ENCODE assay signal across 25 cellular contexts in genomic region chr1:63537006-63537405, GRCh38. TPM values are rescaled to one million over a fixed set of nuclear protein-coding genes. Genes with fewer than 3 reads are reported as not detected.
DNase-seq lines count a peak whose midpoint lies in the region; ATAC-seq, FAIRE-seq and TF ChIP-seq lines count a peak whose summit lies in the region.
"Had no signal": no experiment of that assay in that cellular context is flagged by ENCODE, and none has a peak within 500 bp of the region (broad histone marks: within the 10 kb centered on the region; RNA-seq: fewer than 3 reads in every experiment).

No MANE protein-coding gene starts in this region.

- TF ChIP-seq CTCF in GM23338 (conservative IDR thresholded peaks at IDR 0.05; ENCODE audit: low read depth in 2 of 2) (no peak), H1 (IDR thresholded peaks at IDR 0.05; ENCODE audit: control extremely low read depth in 1 of 3, insufficient read depth in 1 of 3, low read depth in 1 of 3, low read length in 3 of 3) (no peak), neural progenitor cell (IDR thresholded peaks at IDR 0.05) (no peak)

- no peak for TF ChIP-seq EP300 in H1 (IDR thresholded peaks at IDR 0.05; ENCODE audit: borderline replicate concordance in 1 of 2, low read depth in 2 of 2, low read length in 2 of 2)

- WGBS in HUES64 = 69% methylated on average over 2 of the region's 2 CpGs
- WGBS in H1 (ENCODE audit: extremely low coverage in 1 of 2, insufficient coverage in 1 of 2, insufficient read length in 1 of 2, insufficient replicate concordance in 2 of 2, low coverage in 1 of 2, low lambda C conversion rate in 2 of 2, missing lambda C conversion rate in 1 of 2), 2 experiments = 62% methylated on average over 2 of the region's 2 CpGs; no CpG with 5 or more reads in 1 of the 2 experiments

- H3K4me1 ChIP-seq in GM23338 (ENCODE audit: insufficient read depth) = 0 out of 2 replicates have a peak, but pooled peaks cover 4% of the 10 kb centered on the region
- H3K4me1 ChIP-seq in HUES64 (ENCODE audit: insufficient read depth, low read length) = peaks cover 19% of the 10 kb centered on the region
- peaks cover 0 to 4% (median 1%) of the 10 kb centered on the region in 4 experiments; a peak in 2 of 7 replicates for H3K4me1 ChIP-seq in H1 (replicated peaks in 1 of 4; ENCODE audit: control insufficient read depth in 3 of 4, insufficient read depth in 4 of 4, low read length in 3 of 4)
- no peaks in the 10 kb centered on the region for H3K4me1 ChIP-seq in neural progenitor cell
- H3K4me1 ChIP-seq: A549; BE2C; BLaER1 treated with 17β-estradiol and CSF1 and Interleukin-3, amounts not matched to agents 10 nM and 100 nM had no signal

- no peak overlapping the region for H3K18ac ChIP-seq in H1 (ENCODE audit: extremely low read depth, low read length)

- no peak overlapping the region for H2AFZ ChIP-seq in GM23338
- H2AFZ ChIP-seq in H1 (ENCODE audit: low read length) = no peak overlapping the region
- no peak overlapping the region for H2AFZ ChIP-seq in neural progenitor cell (replicated peaks)

- ATAC-seq in GM23338 = peak; percentile 64
- ATAC-seq: A549, GM12878 had no signal

- no peak overlapping the region for H3K4me2 ChIP-seq in GM23338
- H3K4me2 ChIP-seq in H1 (ENCODE audit: insufficient read depth in 1 of 2, low read depth in 2 of 2, low read length in 2 of 2) = no peak overlapping the region; a peak in 1 of 4 replicates
- H3K4me2 ChIP-seq in neural progenitor cell = no peak overlapping the region
- H3K4me2 ChIP-seq: A549; BLaER1 treated with 17β-estradiol and CSF1 and Interleukin-3, amounts not matched to agents 10 nM and 100 nM had no signal

- H3K36me3 Mint-ChIP-seq in GM23338 (ENCODE audit: low read depth) = no peaks in the 10 kb centered on the region; the same call in 2 of the 3 replicates
- H3K36me3 Mint-ChIP-seq in neural progenitor cell = no peaks in the 10 kb centered on the region

- peak; percentile 71 for DNase-seq in GM23338 (ENCODE audit: low spot score)
- no peak for DNase-seq in H1 (ENCODE audit: low read depth in 1 of 2, low spot score in 2 of 2)
- DNase-seq in hepatic stellate cell (ENCODE audit: low spot score) = no peak
- no peak for DNase-seq in substantia nigra (lab: John Stamatoyannopoulos, UW)
- DNase-seq in neural progenitor cell (ENCODE audit: low spot score) = no peak
- no peak for DNase-seq in SK-N-DZ (ENCODE audit: low spot score)
- DNase-seq: 8988T; ACHN; AML-193; BE2C; CD4-positive, alpha-beta T cell; CD8-positive, alpha-beta memory T cell; DMS 273 treated with DMSO at 0.1 percent for 48 hours; DMS79; EL; GDM1; GOT3; H7; HCEC 1CT had no signal

- no peak for TF ChIP-seq RAD21 in H1 (IDR thresholded peaks at IDR 0.05 in 1 of 2, conservative IDR thresholded peaks at IDR 0.05 in 1 of 2; ENCODE audit: low read depth in 2 of 2, low read length in 2 of 2)

- H3K4ac ChIP-seq in H1 (replicated peaks; ENCODE audit: insufficient read length, low read depth, low read length) = no peak overlapping the region

- H3K27me3 Mint-ChIP-seq in GM23338 (ENCODE audit: insufficient read depth, low read depth, poor library complexity) (no peaks in the 10 kb centered on the region), neural progenitor cell (ENCODE audit: insufficient read depth, low read depth) (no peaks in the 10 kb centered on the region)
- H3K27me3 Mint-ChIP-seq: CD4-positive, alpha-beta T cell; CD8-positive, alpha-beta memory T cell had no signal

- H2AK5ac ChIP-seq in H1 (ENCODE audit: low read depth, low read length) = no peak overlapping the region

- no peak overlapping the region for H2BK15ac ChIP-seq in H1 (ENCODE audit: low read length)

- H2BK120ac ChIP-seq in H1 (replicated peaks; ENCODE audit: low read depth, low read length) = no peak overlapping the region

- no peak for FAIRE-seq in H1 (lab: Jason Lieb, UNC)
- FAIRE-seq: A549, D721Med, GM12878 had no signal

- no peaks in the 10 kb centered on the region for H3K9me3 Mint-ChIP-seq in GM23338
- H3K9me3 Mint-ChIP-seq in neural progenitor cell = no peaks in the 10 kb centered on the region
- H3K9me3 Mint-ChIP-seq: CD14-positive monocyte; CD4-positive, alpha-beta T cell; CD8-positive, alpha-beta memory T cell had no signal

- H3K4me3 Mint-ChIP-seq in GM23338 = no peak overlapping the region
- no peak overlapping the region for H3K4me3 Mint-ChIP-seq in neural progenitor cell
- H3K4me3 Mint-ChIP-seq: CD14-positive monocyte; CD4-positive, alpha-beta T cell; CD8-positive, alpha-beta memory T cell had no signal

- H4K20me1 ChIP-seq in GM23338 (replicated peaks; ENCODE audit: insufficient read depth) (no peaks in the 10 kb centered on the region), H1 (replicated peaks in 1 of 2; ENCODE audit: control insufficient read depth in 1 of 2, insufficient read depth in 2 of 2, low read length in 2 of 2) (no peaks in the 10 kb centered on the region), neural progenitor cell (ENCODE audit: low read depth) (peaks cover 2% of the 10 kb centered on the region)
- H4K20me1 ChIP-seq: BLaER1 treated with 17β-estradiol and CSF1 and Interleukin-3, amounts not matched to agents 10 nM and 100 nM had no signal

- H3K36me3 ChIP-seq in GM23338 (ENCODE audit: insufficient read depth) (no peaks in the 10 kb centered on the region), HUES64 (ENCODE audit: insufficient read depth, low read length) (peaks cover 16% of the 10 kb centered on the region; the same call in 1 of the 2 replicates), H1 (ENCODE audit: control insufficient read depth in 2 of 4, insufficient read depth in 4 of 4, low read length in 3 of 4) (no peaks in the 10 kb centered on the region), neural progenitor cell (peaks cover 10% of the 10 kb centered on the region)
- H3K36me3 ChIP-seq: BE2C had no signal

- peaks cover 9% of the 10 kb centered on the region; the same call in 2 of the 3 replicates for H3K4me1 Mint-ChIP-seq in GM23338
- no peaks in the 10 kb centered on the region for H3K4me1 Mint-ChIP-seq in neural progenitor cell
- H3K4me1 Mint-ChIP-seq: CD14-positive monocyte; CD8-positive, alpha-beta memory T cell had no signal

- CTCF ChIA-PET in H1 (lab: Charles Lee; ENCODE audit: partially characterized antibody) = interaction anchor here (0.6 to 5.1 kb wide), 7 partner anchors 9 to 111 kb away, joined by 3 to 33 read pairs (median 4); partner anchors contain the start of genes EFCAB7 and ITGB3BP

- H3K27ac Mint-ChIP-seq in GM23338 (no peak overlapping the region; the same call in 1 of the 2 replicates), neural progenitor cell (no peak overlapping the region)
- H3K27ac Mint-ChIP-seq: CD14-positive monocyte; CD4-positive, alpha-beta T cell; CD8-positive, alpha-beta memory T cell had no signal

- H4K91ac ChIP-seq in H1 (replicated peaks; ENCODE audit: insufficient read length, low read length) = no peak overlapping the region

- no peak overlapping the region for H3K14ac ChIP-seq in H1 (ENCODE audit: insufficient read length)

- no peak overlapping the region for H2BK12ac ChIP-seq in H1 (ENCODE audit: low read depth, low read length)

- H3K27me3 ChIP-seq in GM23338 (ENCODE audit: insufficient read depth) (no peaks in the 10 kb centered on the region), HUES64 (ENCODE audit: insufficient read depth, low read length) (no peaks in the 10 kb centered on the region), H1 (replicated peaks in 1 of 4; ENCODE audit: control insufficient read depth in 3 of 4, extremely low read depth in 1 of 4, insufficient read depth in 3 of 4, low read length in 3 of 4) (no peaks in the 10 kb centered on the region), neural progenitor cell (no peaks in the 10 kb centered on the region)
- H3K27me3 ChIP-seq: BE2C; BLaER1 treated with 17β-estradiol and CSF1 and Interleukin-3, amounts not matched to agents 10 nM and 100 nM had no signal

- H4K5ac ChIP-seq in H1 (ENCODE audit: insufficient read length, low read depth, low read length) = no peak overlapping the region

- no peak overlapping the region for H3K56ac ChIP-seq in H1 (replicated peaks; ENCODE audit: insufficient read length, low read depth, low read length)

- H3K9me3 ChIP-seq in HUES64 (ENCODE audit: insufficient read depth, low read depth, low read length) (no peaks in the 10 kb centered on the region), H1 (ENCODE audit: insufficient read depth in 2 of 2, low read depth in 1 of 2, low read length in 1 of 2) (no peaks in the 10 kb centered on the region), neural progenitor cell (ENCODE audit: low read depth) (no peaks in the 10 kb centered on the region)
- H3K9me3 ChIP-seq: A549; BE2C; BLaER1 treated with 17β-estradiol and CSF1 and Interleukin-3, amounts not matched to agents 10 nM and 100 nM had no signal

- no peaks in the 10 kb centered on the region for H3K79me1 ChIP-seq in H1 (ENCODE audit: low read depth, low read length)

- TF ChIP-seq POLR2A in H1 (IDR thresholded peaks at IDR 0.05; ENCODE audit: control extremely low read depth in 1 of 2, low read depth in 2 of 2, low read length in 2 of 2) = no peak

- H3K9ac ChIP-seq in HUES64 (ENCODE audit: low read depth, low read length) = no peak overlapping the region
- H3K9ac ChIP-seq in H1 (replicated peaks in 1 of 4; ENCODE audit: extremely low read depth in 1 of 4, low read depth in 3 of 4, low read length in 3 of 4) = no peak overlapping the region
- no peak overlapping the region for H3K9ac ChIP-seq in neural progenitor cell
- H3K9ac ChIP-seq: BLaER1 treated with 17β-estradiol and CSF1 and Interleukin-3, amounts not matched to agents 10 nM and 100 nM had no signal

- no peak overlapping the region for H2BK20ac ChIP-seq in H1 (ENCODE audit: low read length)

- H3K9me2 ChIP-seq in GM23338 (ENCODE audit: insufficient read depth) = no peaks in the 10 kb centered on the region

- POLR2A ChIA-PET in H1 (lab: Charles Lee; ENCODE audit: partially characterized antibody) = no interaction called here

- H3K4me3 ChIP-seq in GM23338 (no peak overlapping the region), HUES64 (ENCODE audit: low read length) (no peak overlapping the region), H1 (ENCODE audit: extremely low read depth in 1 of 4, insufficient read depth in 2 of 4, low read depth in 3 of 4, low read length in 4 of 4) (no peak overlapping the region), neural progenitor cell (no peak overlapping the region)
- H3K4me3 ChIP-seq: A549; BLaER1 treated with 17β-estradiol and CSF1 and Interleukin-3, amounts not matched to agents 10 nM and 100 nM; GM12878 had no signal

- H3K23ac ChIP-seq in H1 (ENCODE audit: insufficient read length) = no peak overlapping the region

- H3F3A ChIP-seq in GM23338 (replicated peaks; ENCODE audit: low read depth) = no peaks in the 10 kb centered on the region
- peaks cover 9% of the 10 kb centered on the region for H3F3A ChIP-seq in neural progenitor cell (ENCODE audit: low read depth)

- H2BK5ac ChIP-seq in H1 (ENCODE audit: low read depth, low read length) = no peak overlapping the region

- H3K79me2 ChIP-seq in GM23338 (replicated peaks; ENCODE audit: insufficient read depth) (no peaks in the 10 kb centered on the region), H1 (ENCODE audit: control insufficient read depth in 1 of 2, insufficient read depth in 2 of 2, low read length in 2 of 2) (no peaks in the 10 kb centered on the region), neural progenitor cell (ENCODE audit: low read depth) (no peaks in the 10 kb centered on the region)

- no peaks in the 10 kb centered on the region for H3K23me2 ChIP-seq in H1 (ENCODE audit: low read depth, low read length)

- H3K27ac ChIP-seq in GM23338 (ENCODE audit: low read depth) (peak overlapping the region; percentile 46; the same call in 1 of the 2 replicates), HUES64 (ENCODE audit: low read depth, low read length) (peak overlapping the region; percentile 58; the same call in 1 of the 2 replicates), H1 (ENCODE audit: low read depth, low read length) (no peak overlapping the region), substantia nigra (ENCODE audit: low read depth, low read length, poor library complexity, severe bottlenecking) (no peak overlapping the region), neural progenitor cell (no peak overlapping the region)
- H3K27ac ChIP-seq: A549; BLaER1 treated with 17β-estradiol and CSF1 and Interleukin-3, amounts not matched to agents 10 nM and 100 nM had no signal

- H4K8ac ChIP-seq in H1 (ENCODE audit: extremely low read depth, insufficient read depth, low read length) = no peak overlapping the region

RNA-seq across cellular contexts. Expression of gene EFCAB7, which starts 13.7 kb away (rescaled TPM):
- 4.2 and 7.0 TPM in 2 replicates for total RNA-seq in GM23338 (2014; rRNA removed; shearing (Covaris generic))
- 4.8 and 4.9 TPM in 2 replicates for polyA plus RNA-seq in GM23338 (2016; fragmentation: Nextera tagmentation; extraction: Ambion mirVana)
- 3.6 TPM for polyA plus RNA-seq in HUES64 (2013, experiment 1 of 2)
- 4.9 TPM for polyA plus RNA-seq in HUES64 (2013, experiment 2 of 2)
- 2.5 and 3.1 TPM in 2 replicates for total RNA-seq in H1 (2021; fragmentation: NEBNext Ultra II Directional; extraction: Animal tissue kit (Norgen Biotek cat#: 25700))
- polyA plus RNA-seq in H1 (2011; rRNA removed) = 0.55 and 1.1 TPM in 2 replicates
- 1.4 TPM for polyA plus RNA-seq in H1 (2011; cell fraction: cytosol; rRNA removed)
- 0.44 TPM for polyA plus RNA-seq in H1 (2011; cell fraction: nucleus; rRNA removed)
- 1.8 to 3.4 TPM (median 2.4 TPM) in 4 replicates for polyA plus RNA-seq in H1 (2012, experiment 1 of 2)
- 0.26 TPM for polyA plus RNA-seq in H1 (2012, experiment 2 of 2)
- 3.8 TPM for polyA plus RNA-seq in H1 (2013, experiment 1 of 2)
- 3.0 TPM for polyA plus RNA-seq in H1 (2013, experiment 2 of 2)
- polyA minus RNA-seq in H1 (2011; rRNA and poly(A)+ RNA removed) = 1.2 and 1.3 TPM in 2 replicates
- 0.66 TPM for polyA minus RNA-seq in H1 (2011; cell fraction: cytosol; rRNA and poly(A)+ RNA removed)
- 2.6 TPM for polyA minus RNA-seq in H1 (2011; cell fraction: nucleus; rRNA and poly(A)+ RNA removed)
- total RNA-seq in neural progenitor cell (ENCODE audit: low replicate concordance) = 10.2 and 20.4 TPM in 2 replicates
- polyA plus RNA-seq in SK-N-DZ (2014; cell fraction: cytosol; rRNA removed) = 12.3 and 13.9 TPM in 2 replicates
- polyA plus RNA-seq in SK-N-DZ (2014; cell fraction: nucleus; rRNA removed) = 15.3 and 46.4 TPM in 2 replicates

RNA-seq across cellular contexts. Expression of gene ITGB3BP, which starts 14.0 kb away (rescaled TPM):
- 38.4 and 49.4 TPM in 2 replicates for total RNA-seq in GM23338 (2014; rRNA removed; shearing (Covaris generic))
- 95.9 and 101 TPM in 2 replicates for polyA plus RNA-seq in GM23338 (2016; fragmentation: Nextera tagmentation; extraction: Ambion mirVana)
- polyA plus RNA-seq in HUES64 (2013, experiment 1 of 2) = 58.2 TPM
- 65.6 TPM for polyA plus RNA-seq in HUES64 (2013, experiment 2 of 2)
- 43.3 and 49.1 TPM in 2 replicates for total RNA-seq in H1 (2021; fragmentation: NEBNext Ultra II Directional; extraction: Animal tissue kit (Norgen Biotek cat#: 25700))
- polyA plus RNA-seq in H1 (2011; rRNA removed) = 8.4 and 17.6 TPM in 2 replicates
- polyA plus RNA-seq in H1 (2011; cell fraction: cytosol; rRNA removed) = 26.9 TPM
- 8.8 TPM for polyA plus RNA-seq in H1 (2011; cell fraction: nucleus; rRNA removed)
- polyA plus RNA-seq in H1 (2012, experiment 1 of 2) = 22.5 to 38.5 TPM (median 23.5 TPM) in 4 replicates
- 22.3 TPM for polyA plus RNA-seq in H1 (2012, experiment 2 of 2)
- 70.0 TPM for polyA plus RNA-seq in H1 (2013, experiment 1 of 2)
- 66.5 TPM for polyA plus RNA-seq in H1 (2013, experiment 2 of 2)
- 5.2 and 9.4 TPM in 2 replicates for polyA minus RNA-seq in H1 (2011; rRNA and poly(A)+ RNA removed)
- polyA minus RNA-seq in H1 (2011; cell fraction: cytosol; rRNA and poly(A)+ RNA removed) = 7.4 TPM
- 27.7 TPM for polyA minus RNA-seq in H1 (2011; cell fraction: nucleus; rRNA and poly(A)+ RNA removed)
- total RNA-seq in neural progenitor cell (ENCODE audit: low replicate concordance) = 76.5 and 110 TPM in 2 replicates
- 102 and 118 TPM in 2 replicates for polyA plus RNA-seq in SK-N-DZ (2014; cell fraction: cytosol; rRNA removed)
- 102 and 105 TPM in 2 replicates for polyA plus RNA-seq in SK-N-DZ (2014; cell fraction: nucleus; rRNA removed)

RNA-seq across cellular contexts. Expression of gene PGM1, which starts 56.2 kb away (rescaled TPM):
- total RNA-seq in GM23338 (2014; rRNA removed; shearing (Covaris generic)) = 68.9 and 71.9 TPM in 2 replicates
- 17.4 and 20.9 TPM in 2 replicates for polyA plus RNA-seq in GM23338 (2016; fragmentation: Nextera tagmentation; extraction: Ambion mirVana)
- 55.0 TPM for polyA plus RNA-seq in HUES64 (2013, experiment 1 of 2)
- polyA plus RNA-seq in HUES64 (2013, experiment 2 of 2) = 73.5 TPM
- 60.2 and 65.4 TPM in 2 replicates for total RNA-seq in H1 (2021; fragmentation: NEBNext Ultra II Directional; extraction: Animal tissue kit (Norgen Biotek cat#: 25700))
- 33.0 and 37.4 TPM in 2 replicates for polyA plus RNA-seq in H1 (2011; rRNA removed)
- 40.6 TPM for polyA plus RNA-seq in H1 (2011; cell fraction: cytosol; rRNA removed)
- 41.9 TPM for polyA plus RNA-seq in H1 (2011; cell fraction: nucleus; rRNA removed)
- polyA plus RNA-seq in H1 (2012, experiment 1 of 2) = 60.4 to 75.1 TPM (median 68.0 TPM) in 4 replicates
- 48.0 TPM for polyA plus RNA-seq in H1 (2012, experiment 2 of 2)
- polyA plus RNA-seq in H1 (2013, experiment 1 of 2) = 50.1 TPM
- polyA plus RNA-seq in H1 (2013, experiment 2 of 2) = 47.0 TPM
- polyA minus RNA-seq in H1 (2011; rRNA and poly(A)+ RNA removed) = 44.4 and 48.0 TPM in 2 replicates
- polyA minus RNA-seq in H1 (2011; cell fraction: cytosol; rRNA and poly(A)+ RNA removed) = 32.4 TPM
- polyA minus RNA-seq in H1 (2011; cell fraction: nucleus; rRNA and poly(A)+ RNA removed) = 24.7 TPM
- total RNA-seq in neural progenitor cell (ENCODE audit: low replicate concordance) = 22.7 and 29.0 TPM in 2 replicates
- 27.7 and 32.7 TPM in 2 replicates for polyA plus RNA-seq in SK-N-DZ (2014; cell fraction: cytosol; rRNA removed)
- 10.0 and 12.2 TPM in 2 replicates for polyA plus RNA-seq in SK-N-DZ (2014; cell fraction: nucleus; rRNA removed)

Comparison
In these comparisons a context has a peak if more than half of its experiments do, and no peak if none do; other contexts are left out.
1. H3K27ac ChIP-seq: peak in GM23338 (single experiment) and HUES64 (single experiment); none in H1 (single experiment), substantia nigra (single experiment) and neural progenitor cell (single experiment).